In genomic region chr15:66503041-66503648, GRCh38 we compare ENCODE assay signal across 8 cellular contexts. TPM values are rescaled to one million over a fixed set of nuclear protein-coding genes. Genes with fewer than 3 reads are reported as not detected.
DNase-seq lines count a peak whose midpoint lies in the region; ATAC-seq, FAIRE-seq and TF ChIP-seq lines count a peak whose summit lies in the region.
"Not testable (repeated sequence)": the region's sequence is repeated elsewhere in the genome, so short reads cannot be mapped to it uniquely, and the experiment has no call there.

No MANE protein-coding gene starts in this region.

- H3K79me2 ChIP-seq in SU-DHL-6 (ENCODE audit: insufficient read depth, low read length): peaks cover 64% of the 10 kb centered on the region
- peaks cover 71% of the 10 kb centered on the region for H3K79me2 ChIP-seq in endothelial cell of umbilical vein (ENCODE audit: control insufficient read depth, insufficient read depth, low read length)

- not testable (repeated sequence) for H3K27me3 Mint-ChIP-seq in CD4-positive, alpha-beta T cell; activated naive CD8-positive, alpha-beta T cell treated with anti-CD3 and anti-CD28 coated beads, Interleukin-2, amount 50 U/mL, for 24 hours

- H3K4me1 Mint-ChIP-seq in CD4-positive, alpha-beta T cell (ENCODE audit: low read depth): peaks cover 62% of the 10 kb centered on the region
- peaks cover 66% of the 10 kb centered on the region for H3K4me1 Mint-ChIP-seq in activated naive CD8-positive, alpha-beta T cell treated with anti-CD3 and anti-CD28 coated beads, Interleukin-2, amount 50 U/mL, for 24 hours

- dilution Hi-C loops in endothelial cell of umbilical vein (cut with MboI; ENCODE audit: extremely low pct_ligation_motif_present, low sequenced_read_pairs): not testable (repeated sequence)

- not testable (repeated sequence) for H3K9me3 Mint-ChIP-seq in CD4-positive, alpha-beta T cell; activated naive CD8-positive, alpha-beta T cell treated with anti-CD3 and anti-CD28 coated beads, Interleukin-2, amount 50 U/mL, for 24 hours

- POLR2A ChIA-PET in CD4-positive, alpha-beta T cell (lab: Charles Lee): interaction anchor here (0.9 to 1.3 kb wide), 3 partner anchors 30 to 211 kb away, joined by 4 to 5 read pairs (median 4); partner anchors contain the start of gene MAP2K1
- POLR2A ChIA-PET in endothelial cell of umbilical vein (lab: Charles Lee): not testable (repeated sequence)

- H3K27ac Mint-ChIP-seq in CD4-positive, alpha-beta T cell: peak overlapping the region; percentile 93
- peak overlapping the region; percentile 99 for H3K27ac Mint-ChIP-seq in activated naive CD8-positive, alpha-beta T cell treated with anti-CD3 and anti-CD28 coated beads, Interleukin-2, amount 50 U/mL, for 24 hours

- H3K4me1 ChIP-seq in HUES6 (ENCODE audit: control insufficient read depth, insufficient read depth, low read length): not testable (repeated sequence)
- peaks cover 28% of the 10 kb centered on the region for H3K4me1 ChIP-seq in endothelial cell of umbilical vein (ENCODE audit: control insufficient read depth, extremely low read depth, insufficient read depth, low read length)
- peaks cover 21% of the 10 kb centered on the region for H3K4me1 ChIP-seq in neuron (ENCODE audit: insufficient read depth, low read length)
- peaks cover 13 to 28% of the 10 kb centered on the region in 2 donors for H3K4me1 ChIP-seq in thoracic aorta (ENCODE audit: control insufficient read depth in 1 of 2, low read depth in 2 of 2)

- not testable (repeated sequence) for DNase-seq in CD4-positive, alpha-beta T cell; activated naive CD8-positive, alpha-beta T cell treated with anti-CD3 and anti-CD28 coated beads, Interleukin-2, amount 50 U/mL, for 24 hours; endothelial cell of umbilical vein (ENCODE audit: low read depth, low spot score); thoracic aorta (ENCODE audit: low spot score)
- peak; percentile 71 for DNase-seq in iris pigment epithelial cell (ENCODE audit: low read depth)

- intact Hi-C loops in CD4-positive, alpha-beta T cell (cut with DNase I, micrococcal nuclease): loop anchor here in 1 of 2 experiments (5.0 to 10.0 kb wide), 5 partner anchors 202 to 1724 kb away; partner anchors contain the start of genes CLN6 and SMAD6
- intact Hi-C loops in endothelial cell of umbilical vein (cut with micrococcal nuclease): loop anchor here (5.0 kb wide), 1 partner anchor 349 kb away; no protein-coding TSS in a partner anchor

- H3K4me3 ChIP-seq in HUES6 (ENCODE audit: low read depth, low read length) (peak overlapping the region; percentile 93), SU-DHL-6 (ENCODE audit: insufficient read depth, low read length, poor library complexity, severe bottlenecking) (peak overlapping the region; percentile 96), endothelial cell of umbilical vein (replicated peaks in 1 of 3; ENCODE audit: insufficient read depth in 1 of 3, low read depth in 1 of 3, low read length in 3 of 3) (peak overlapping the region; percentile 93 to 98 (median 98)), neuron (ENCODE audit: low read length) (peak overlapping the region; percentile 85), thoracic aorta (peak overlapping the region; percentile 95)

- H3K4me3 Mint-ChIP-seq in CD4-positive, alpha-beta T cell: peak overlapping the region; percentile 100
- H3K4me3 Mint-ChIP-seq in activated naive CD8-positive, alpha-beta T cell treated with anti-CD3 and anti-CD28 coated beads, Interleukin-2, amount 50 U/mL, for 24 hours: peak overlapping the region; percentile 100

- peaks cover 64% of the 10 kb centered on the region for H3K36me3 ChIP-seq in HUES6 (ENCODE audit: control insufficient read depth, insufficient read depth, low read length)
- peaks cover 48% of the 10 kb centered on the region for H3K36me3 ChIP-seq in SU-DHL-6 (ENCODE audit: low read length)
- H3K36me3 ChIP-seq in endothelial cell of umbilical vein (ENCODE audit: control insufficient read depth in 2 of 2, extremely low read depth in 1 of 2, insufficient read depth in 2 of 2, low read length in 2 of 2): peaks cover 31 to 35% of the 10 kb centered on the region in 2 experiments
- peaks cover 51% of the 10 kb centered on the region for H3K36me3 ChIP-seq in neuron (ENCODE audit: insufficient read depth, low read length)
- peaks cover 32% of the 10 kb centered on the region for H3K36me3 ChIP-seq in thoracic aorta

- not testable (repeated sequence) for H3K27me3 ChIP-seq in CD4-positive, alpha-beta T cell (ENCODE audit: control insufficient read depth, insufficient read depth, low read length); HUES6 (ENCODE audit: control insufficient read depth, insufficient read depth, low read length); SU-DHL-6 (ENCODE audit: low read length); endothelial cell of umbilical vein (ENCODE audit: control insufficient read depth in 2 of 2, insufficient read depth in 2 of 2, low read length in 2 of 2); neuron (ENCODE audit: insufficient read depth, low read length); thoracic aorta (replicated peaks; ENCODE audit: insufficient read depth)

- peaks cover 67% of the 10 kb centered on the region for H3F3A ChIP-seq in SU-DHL-6 (ENCODE audit: insufficient read depth)

- FAIRE-seq in endothelial cell of umbilical vein (lab: Jason Lieb, UNC): not testable (repeated sequence)

- not testable (repeated sequence) for ATAC-seq in CD4-positive, alpha-beta T cell (ENCODE audit: poor library complexity); activated naive CD8-positive, alpha-beta T cell treated with anti-CD3 and anti-CD28 coated beads, Interleukin-2, amount 50 U/mL, for 24 hours; thoracic aorta (ENCODE audit: insufficient number of reproducible peaks, low FRiP score, low read depth)

- not testable (repeated sequence) for TF ChIP-seq POLR2A in endothelial cell of umbilical vein (IDR thresholded peaks at IDR 0.05; ENCODE audit: low read depth, low read length)

- H3K9me1 ChIP-seq in endothelial cell of umbilical vein (replicated peaks; ENCODE audit: control insufficient read depth, extremely low read depth, insufficient read depth, low read length): not testable (repeated sequence)

- not testable (repeated sequence) for TF ChIP-seq CTCF in CD4-positive, alpha-beta T cell (IDR thresholded peaks at IDR 0.05); SU-DHL-6 (IDR thresholded peaks at IDR 0.05; ENCODE audit: insufficient read depth, low read length, poor library complexity, severe bottlenecking); endothelial cell of umbilical vein (IDR thresholded peaks at IDR 0.05; ENCODE audit: extremely low read depth in 1 of 2, insufficient read depth in 1 of 2, low read depth in 1 of 2, low read length in 2 of 2); thoracic aorta (IDR thresholded peaks at IDR 0.05)

- H2AFZ ChIP-seq in SU-DHL-6 (ENCODE audit: low read depth, low read length, severe bottlenecking); endothelial cell of umbilical vein (ENCODE audit: low read depth, low read length); neuron (ENCODE audit: low read depth, low read length): not testable (repeated sequence)

- not testable (repeated sequence) for H3K9me3 ChIP-seq in CD4-positive, alpha-beta T cell (ENCODE audit: control insufficient read depth, low read length); HUES6 (ENCODE audit: control insufficient read depth, insufficient read depth, low read depth, low read length); SU-DHL-6 (ENCODE audit: insufficient read depth, low read length); endothelial cell of umbilical vein (replicated peaks; ENCODE audit: control insufficient read depth, insufficient read depth, low read length); neuron (ENCODE audit: low read length); thoracic aorta

- H3K9ac ChIP-seq in HUES6 (ENCODE audit: low read length) (peak overlapping the region; percentile 98), SU-DHL-6 (ENCODE audit: low read length) (peak overlapping the region; percentile 94), endothelial cell of umbilical vein (replicated peaks; ENCODE audit: extremely low read depth, insufficient read depth, low read length) (peak overlapping the region; percentile 98)

- BruUV-seq in endothelial cell of umbilical vein (replicated peaks; lab: Mats Ljungman, UMichigan): not testable (repeated sequence)

- H3K9me2 ChIP-seq in SU-DHL-6 (replicated peaks; ENCODE audit: insufficient read depth, low read length): not testable (repeated sequence)

- CTCF ChIA-PET in CD4-positive, alpha-beta T cell (lab: Charles Lee): interaction anchor here (2.0 kb wide), 1 partner anchor 117 kb away, joined by 7 read pairs; no protein-coding TSS in a partner anchor
- CTCF ChIA-PET in endothelial cell of umbilical vein (lab: Charles Lee): interaction anchor here (1.3 kb wide), 1 partner anchor 116 kb away, joined by 3 read pairs; the partner anchor contains the start of gene MAP2K1

- H3K36me3 Mint-ChIP-seq in CD4-positive, alpha-beta T cell (ENCODE audit: low read depth): peaks cover 73% of the 10 kb centered on the region
- peaks cover 73% of the 10 kb centered on the region for H3K36me3 Mint-ChIP-seq in activated naive CD8-positive, alpha-beta T cell treated with anti-CD3 and anti-CD28 coated beads, Interleukin-2, amount 50 U/mL, for 24 hours (ENCODE audit: low read depth)

- H4K20me1 ChIP-seq in SU-DHL-6 (ENCODE audit: low read depth, low read length): peaks cover 23% of the 10 kb centered on the region
- not testable (repeated sequence) for H4K20me1 ChIP-seq in endothelial cell of umbilical vein (replicated peaks; ENCODE audit: control insufficient read depth, extremely low read depth, insufficient read depth, low read length)

- peak overlapping the region; percentile 98 for H3K4me2 ChIP-seq in SU-DHL-6 (ENCODE audit: low read depth, low read length, poor library complexity, severe bottlenecking)
- peak overlapping the region; percentile 98 for H3K4me2 ChIP-seq in endothelial cell of umbilical vein (ENCODE audit: insufficient read depth, low read length)

- H3K27ac ChIP-seq in CD4-positive, alpha-beta T cell (ENCODE audit: low read depth, low read length); thoracic aorta: not testable (repeated sequence)
- H3K27ac ChIP-seq in HUES6 (ENCODE audit: low read depth, low read length) (peak overlapping the region; percentile 98), SU-DHL-6 (ENCODE audit: low read depth, low read length) (peak overlapping the region; percentile 88), endothelial cell of umbilical vein (ENCODE audit: insufficient read depth, low read depth, low read length) (peak overlapping the region; percentile 96)

RNA-seq across cellular contexts. Expression of gene RPL4, which starts 1.5 kb away (rescaled TPM):
- 1,000 to 10,000 TPM; 4,558 to 4,627 TPM for total RNA-seq in CD4-positive, alpha-beta T cell
- total RNA-seq in endothelial cell of umbilical vein (2,534 and 2,598 TPM in 2 replicates), thoracic aorta (1,000 to 10,000 TPM; 1,880 to 3,413 TPM)
- 2,896 and 3,530 TPM in 2 replicates for polyA plus RNA-seq in endothelial cell of umbilical vein
- polyA plus RNA-seq in endothelial cell of umbilical vein (2011; cell fraction: cytosol; rRNA removed): 4,505 and 4,880 TPM in 2 replicates
- polyA plus RNA-seq in endothelial cell of umbilical vein (2011; cell fraction: nucleus; rRNA removed): 1,563 and 1,931 TPM in 2 replicates
- 2,845 and 3,612 TPM in 2 replicates for polyA plus RNA-seq in endothelial cell of umbilical vein (2012)
- polyA minus RNA-seq in endothelial cell of umbilical vein: 3,300 and 3,522 TPM in 2 replicates
- polyA minus RNA-seq in endothelial cell of umbilical vein (2011; cell fraction: cytosol; rRNA and poly(A)+ RNA removed): 1,957 TPM
- polyA minus RNA-seq in endothelial cell of umbilical vein (2011; cell fraction: nucleus; rRNA and poly(A)+ RNA removed): 399 and 512 TPM in 2 replicates

RNA-seq across cellular contexts. Expression of gene ZWILCH, which starts 2.0 kb away (rescaled TPM):
- total RNA-seq in CD4-positive, alpha-beta T cell: 1 to 10 TPM; 6.8 to 7.2 TPM
- total RNA-seq in endothelial cell of umbilical vein (28.8 and 29.8 TPM in 2 replicates), thoracic aorta (1 to 10 TPM; 3.0 to 8.4 TPM)
- 5.7 and 9.3 TPM in 2 replicates for polyA plus RNA-seq in endothelial cell of umbilical vein
- polyA plus RNA-seq in endothelial cell of umbilical vein (2011; cell fraction: cytosol; rRNA removed): 16.8 and 17.1 TPM in 2 replicates
- polyA plus RNA-seq in endothelial cell of umbilical vein (2011; cell fraction: nucleus; rRNA removed): 19.6 and 32.0 TPM in 2 replicates
- polyA plus RNA-seq in endothelial cell of umbilical vein (2012): 15.7 and 28.2 TPM in 2 replicates
- polyA minus RNA-seq in endothelial cell of umbilical vein: 17.5 and 20.9 TPM in 2 replicates
- polyA minus RNA-seq in endothelial cell of umbilical vein (2011; cell fraction: cytosol; rRNA and poly(A)+ RNA removed): 47.4 TPM
- 8.6 and 24.0 TPM in 2 replicates for polyA minus RNA-seq in endothelial cell of umbilical vein (2011; cell fraction: nucleus; rRNA and poly(A)+ RNA removed)

RNA-seq across cellular contexts. Expression of gene SNAPC5, which starts 5.6 kb away (rescaled TPM):
- total RNA-seq in CD4-positive, alpha-beta T cell: 10 to 100 TPM; 23.8 to 24.1 TPM
- 13.6 and 17.4 TPM in 2 replicates for total RNA-seq in endothelial cell of umbilical vein
- 14.5 and 16.0 TPM in 2 replicates for polyA plus RNA-seq in endothelial cell of umbilical vein
- 34.2 and 35.5 TPM in 2 replicates for polyA plus RNA-seq in endothelial cell of umbilical vein (2011; cell fraction: cytosol; rRNA removed)
- 10.3 and 12.0 TPM in 2 replicates for polyA plus RNA-seq in endothelial cell of umbilical vein (2011; cell fraction: nucleus; rRNA removed)
- polyA plus RNA-seq in endothelial cell of umbilical vein (2012): 17.3 and 23.7 TPM in 2 replicates
- polyA minus RNA-seq in endothelial cell of umbilical vein: 10.6 and 12.6 TPM in 2 replicates
- polyA minus RNA-seq in endothelial cell of umbilical vein (2011; cell fraction: cytosol; rRNA and poly(A)+ RNA removed): 24.3 TPM
- 4.0 and 4.6 TPM in 2 replicates for polyA minus RNA-seq in endothelial cell of umbilical vein (2011; cell fraction: nucleus; rRNA and poly(A)+ RNA removed)
- total RNA-seq in thoracic aorta: 10 to 100 TPM; 30.3 to 38.1 TPM
